ENCODE assay signal across 17 cellular contexts in genomic region chr3:104911376-104911775, GRCh38.
A peak's percentile ranks its signal among the peaks of the same experiment; 100 is the strongest.
DNase-seq lines count a peak whose midpoint lies in the region; ATAC-seq and TF ChIP-seq lines count a peak whose summit lies in the region.
"Had no signal": no experiment of that assay in that cellular context is flagged by ENCODE, and none has a peak within 500 bp of the region (broad histone marks: within the 10 kb centered on the region; RNA-seq: fewer than 3 reads in every experiment).

No MANE protein-coding gene starts in this region.

- H3K4me2 ChIP-seq in OCI-LY1 (ENCODE audit: low read length), result peak overlapping the region; percentile 38
- no peak overlapping the region for H3K4me2 ChIP-seq in parathyroid adenoma (ENCODE audit: low read length)

- no peaks in the 10 kb centered on the region for H3K9me2 ChIP-seq in OCI-LY1 (ENCODE audit: low read depth, low read length)

- intact Hi-C loops in ascending aorta (cut with DNase I), result no loop called here
- intact Hi-C loops in mucosa of descending colon (cut with DNase I, micrococcal nuclease), result no loop called here

- H3K36me3 ChIP-seq in OCI-LY1 (ENCODE audit: insufficient read depth, low read length) (peaks cover 4% of the 10 kb centered on the region; the same call in 1 of the 2 replicates), parathyroid adenoma (ENCODE audit: control insufficient read depth, insufficient read depth, low read length) (no peaks in the 10 kb centered on the region), ascending aorta (no peaks in the 10 kb centered on the region), mucosa of descending colon (ENCODE audit: low read depth) (no peaks in the 10 kb centered on the region)
- H3K36me3 ChIP-seq: BE2C had no signal

- peak; percentile 3 for DNase-seq in GM12865 (ENCODE audit: low read depth)
- DNase-seq in fibroblast of the aortic adventitia (ENCODE audit: low read depth), result peak; percentile 18
- DNase-seq in NCI-H1105 (lab: John Stamatoyannopoulos, UW), result no peak
- DNase-seq in ascending aorta (ENCODE audit: low spot score in 2 of 2), result no peak
- no peak for DNase-seq in mucosa of descending colon
- DNase-seq: BE2C; CD4-positive, alpha-beta memory T cell; DMS79 treated with DMSO at 0.1 percent for 48 hours; GDM1; GOT3; MV-4-11; NCI-H146; NCI-H69; NK-92 treated with Interleukin-12 subunit alpha and Interleukin-12 subunit beta, amount 100 ng/mL, for 24 hours had no signal

- H3K9ac ChIP-seq in OCI-LY1 (ENCODE audit: low read length), result peak overlapping the region; percentile 20; the same call in 1 of the 2 replicates
- H3K9ac ChIP-seq in parathyroid adenoma, result no peak overlapping the region

- H3K79me2 ChIP-seq in OCI-LY1 (ENCODE audit: insufficient read depth, low read length), result no peaks in the 10 kb centered on the region
- H3K79me2 ChIP-seq in parathyroid adenoma, result no peaks in the 10 kb centered on the region

- no peaks in the 10 kb centered on the region for H3K27me3 ChIP-seq in OCI-LY1 (ENCODE audit: insufficient read depth, low read length)
- H3K27me3 ChIP-seq in parathyroid adenoma (ENCODE audit: control insufficient read depth, insufficient read depth, low read length), result no peaks in the 10 kb centered on the region
- H3K27me3 ChIP-seq in ascending aorta, result no peaks in the 10 kb centered on the region
- H3K27me3 ChIP-seq: BE2C had no signal

- H2AFZ ChIP-seq in OCI-LY1 (ENCODE audit: low read length) (peak overlapping the region; percentile 22; the same call in 1 of the 2 replicates), parathyroid adenoma (peak overlapping the region; percentile 34)

- H3K4me1 ChIP-seq in OCI-LY1 (ENCODE audit: insufficient read depth, low read length, severe bottlenecking) (peaks cover 42% of the 10 kb centered on the region), parathyroid adenoma (peaks cover 11% of the 10 kb centered on the region), ascending aorta (peaks cover 0 to 3% of the 10 kb centered on the region in 2 donors), mucosa of descending colon (ENCODE audit: low read depth) (no peaks in the 10 kb centered on the region)
- H3K4me1 ChIP-seq: BE2C had no signal

- H4K20me1 ChIP-seq in OCI-LY1 (ENCODE audit: insufficient read depth, low read length), result no peaks in the 10 kb centered on the region

- H3K27ac ChIP-seq in OCI-LY1 (ENCODE audit: low read depth, low read length, poor library complexity, severe bottlenecking), result peak overlapping the region; percentile 95
- H3K27ac ChIP-seq in parathyroid adenoma, result no peak overlapping the region
- H3K27ac ChIP-seq in ascending aorta, result no peak overlapping the region

- ATAC-seq in mucosa of descending colon, result no peak
- ATAC-seq: Right ventricle myocardium inferior had no signal

- H3F3A ChIP-seq in OCI-LY1 (ENCODE audit: insufficient read depth, low read length), result 0 out of 2 replicates have a peak, but pooled peaks cover 4% of the 10 kb centered on the region

- no peak overlapping the region for H3K4me3 ChIP-seq in GM12865 (ENCODE audit: low read depth, low read length)
- H3K4me3 ChIP-seq in OCI-LY1 (ENCODE audit: low read depth, low read length, poor library complexity, severe bottlenecking), result no peak overlapping the region
- H3K4me3 ChIP-seq in fibroblast of the aortic adventitia (ENCODE audit: low read depth, low read length), result no peak overlapping the region
- H3K4me3 ChIP-seq in parathyroid adenoma (ENCODE audit: low read depth, low read length), result no peak overlapping the region
- no peak overlapping the region for H3K4me3 ChIP-seq in ascending aorta
- no peak overlapping the region for H3K4me3 ChIP-seq in mucosa of descending colon

- H3K9me3 ChIP-seq in OCI-LY1 (ENCODE audit: low read length) (no peaks in the 10 kb centered on the region), parathyroid adenoma (ENCODE audit: control insufficient read depth, low read length) (no peaks in the 10 kb centered on the region), ascending aorta (no peaks in the 10 kb centered on the region), mucosa of descending colon (peaks cover 6% of the 10 kb centered on the region)
- H3K9me3 ChIP-seq: BE2C had no signal

- TF ChIP-seq CTCF in GM12865 (IDR thresholded peaks at IDR 0.05; ENCODE audit: insufficient read depth, low read depth, low read length, missing control alignments) (no peak), OCI-LY1 (IDR thresholded peaks at IDR 0.05; ENCODE audit: low read length) (no peak), fibroblast of the aortic adventitia (IDR thresholded peaks at IDR 0.05; ENCODE audit: insufficient read depth, low read length) (no peak), parathyroid adenoma (IDR thresholded peaks at IDR 0.05) (no peak), ascending aorta (IDR thresholded peaks at IDR 0.05) (no peak), mucosa of descending colon (IDR thresholded peaks at IDR 0.05) (no peak)

Comparison
In these comparisons a context has a peak if more than half of its experiments do, and no peak if none do; other contexts are left out.
1. DNase-seq: peak in GM12865 (single experiment) and fibroblast of the aortic adventitia (single experiment); none in NCI-H1105 (single experiment), ascending aorta (0 of 2) and mucosa of descending colon (0 of 3).